28 cellular contexts compared by ENCODE assay signal in the genomic region with DNA sequence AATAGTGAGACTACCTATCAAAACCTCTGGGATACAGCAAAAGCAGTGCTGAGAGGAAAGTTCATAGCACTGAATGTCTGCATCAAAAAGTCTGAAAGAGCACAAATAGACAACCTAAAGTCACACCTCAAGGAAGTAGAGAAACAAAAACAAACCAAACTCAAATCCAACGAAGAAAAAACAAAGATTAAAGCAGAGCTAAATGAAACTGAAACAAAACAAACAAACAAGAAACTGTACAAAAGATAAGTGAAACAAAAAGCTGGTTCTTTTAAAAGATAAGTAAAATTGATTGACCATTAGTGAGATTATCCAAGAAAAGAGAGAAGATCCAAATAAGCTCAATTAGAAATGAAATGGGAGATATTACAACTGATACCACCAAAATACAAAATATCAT.
"Had no signal": no experiment of that assay in that cellular context is flagged by ENCODE, and none has a peak within 500 bp of the region (broad histone marks: within the 10 kb centered on the region; RNA-seq: fewer than 3 reads in every experiment).

No MANE protein-coding gene starts in this region.

- H3K36me3 Mint-ChIP-seq: activated naive CD8-positive, alpha-beta T cell had no signal

- H3K27ac Mint-ChIP-seq: activated CD4-positive, alpha-beta memory T cell treated with anti-CD3 and anti-CD28 coated beads, Interleukin-2, amount 10 ng/mL, durations not matched to agents 7 days and 5 days; activated CD4-positive, alpha-beta T cell treated with anti-CD3 and anti-CD28 coated beads, Interleukin-2, amount 10 ng/mL, durations not matched to agents 7 days and 5 days; activated naive CD8-positive, alpha-beta T cell; activated T-cell treated with anti-CD3 and anti-CD28 coated beads, Interleukin-2, amount 50 U/mL, for 24 hours; activated T-cell treated with anti-CD3 and anti-CD28 coated beads, Interleukin-2, amount 50 U/mL, for 72 hours; dendritic cell treated with granulocyte-macrophage colony-stimulating factor and Interleukin-4, amounts not matched to agents 40 ng/mL and 50 ng/mL, for 4 days; endodermal cell; WTC11 had no signal

- H3K36me3 ChIP-seq: brain microvascular endothelial cell, heart left ventricle had no signal

- H3K27ac ChIP-seq: brain microvascular endothelial cell, coronary artery, dorsolateral prefrontal cortex, heart left ventricle, VCaP had no signal

- H3K4me3 Mint-ChIP-seq: activated CD4-positive, alpha-beta memory T cell treated with anti-CD3 and anti-CD28 coated beads, Interleukin-2, amount 10 ng/mL, durations not matched to agents 7 days and 5 days; activated CD4-positive, alpha-beta T cell treated with anti-CD3 and anti-CD28 coated beads, Interleukin-2, amount 10 ng/mL, durations not matched to agents 7 days and 5 days; activated naive CD8-positive, alpha-beta T cell; activated T-cell treated with anti-CD3 and anti-CD28 coated beads, Interleukin-2, amount 50 U/mL, for 24 hours; activated T-cell treated with anti-CD3 and anti-CD28 coated beads, Interleukin-2, amount 50 U/mL, for 72 hours; central memory CD8-positive, alpha-beta T cell; dendritic cell treated with granulocyte-macrophage colony-stimulating factor and Interleukin-4, amounts not matched to agents 40 ng/mL and 50 ng/mL, for 4 days; endodermal cell; WTC11 had no signal

- DNase-seq: activated CD4-positive, alpha-beta memory T cell treated with anti-CD3 and anti-CD28 coated beads, Interleukin-2, amount 10 ng/mL, durations not matched to agents 7 days and 5 days; activated CD4-positive, alpha-beta T cell treated with anti-CD3 and anti-CD28 coated beads for 1 hour; activated CD4-positive, alpha-beta T cell treated with anti-CD3 and anti-CD28 coated beads for 4 hours; activated CD4-positive, alpha-beta T cell treated with anti-CD3 and anti-CD28 coated beads, Interleukin-2, amount 10 ng/mL, durations not matched to agents 7 days and 5 days; activated CD4-positive, alpha-beta T cell treated with anti-CD3 and anti-CD28 coated beads, Interleukin-2, amount 50 U/mL, for 4 hours; activated CD8-positive, alpha-beta memory T cell treated with anti-CD3 and anti-CD28 coated beads, Interleukin-2, amount 50 U/mL, for 48 hours; activated gamma-delta T cell; activated naive CD4-positive, alpha-beta T cell; activated naive CD4-positive, alpha-beta T cell treated with anti-CD3 and anti-CD28 coated beads, Interleukin-2, amount 50 U/mL, for 16 hours; activated T-cell treated with anti-CD3 and anti-CD28 coated beads for 4 hours; activated T-cell treated with anti-CD3 and anti-CD28 coated beads, Interleukin-2, amount 50 U/mL, for 24 hours; activated T-cell treated with anti-CD3 and anti-CD28 coated beads, Interleukin-2, amount 50 U/mL, for 72 hours; amniotic stem cell; anterior cingulate cortex; brain microvascular endothelial cell; dorsolateral prefrontal cortex; effector memory CD4-positive, alpha-beta T cell; endodermal cell; foreskin fibroblast; heart left ventricle; T-helper 2 cell had no signal

- H3K4me1 Mint-ChIP-seq: activated CD4-positive, alpha-beta memory T cell treated with anti-CD3 and anti-CD28 coated beads, Interleukin-2, amount 10 ng/mL, durations not matched to agents 7 days and 5 days; activated CD4-positive, alpha-beta T cell treated with anti-CD3 and anti-CD28 coated beads, Interleukin-2, amount 10 ng/mL, durations not matched to agents 7 days and 5 days; central memory CD8-positive, alpha-beta T cell had no signal

- H3K4me1 ChIP-seq: heart left ventricle had no signal

- ATAC-seq: activated T-cell treated with anti-CD3 and anti-CD28 coated beads, Interleukin-2, amount 50 U/mL, for 72 hours; esophagus mucosa; heart left ventricle; WTC11 had no signal

- H3K9me3 Mint-ChIP-seq: activated CD4-positive, alpha-beta T cell treated with anti-CD3 and anti-CD28 coated beads, Interleukin-2, amount 10 ng/mL, durations not matched to agents 7 days and 5 days had no signal

- H3K27me3 Mint-ChIP-seq: activated CD4-positive, alpha-beta memory T cell treated with anti-CD3 and anti-CD28 coated beads, Interleukin-2, amount 10 ng/mL, durations not matched to agents 7 days and 5 days; activated CD4-positive, alpha-beta T cell treated with anti-CD3 and anti-CD28 coated beads, Interleukin-2, amount 10 ng/mL, durations not matched to agents 7 days and 5 days; activated naive CD8-positive, alpha-beta T cell; activated T-cell treated with anti-CD3 and anti-CD28 coated beads, Interleukin-2, amount 50 U/mL, for 24 hours; central memory CD8-positive, alpha-beta T cell; dendritic cell treated with granulocyte-macrophage colony-stimulating factor and Interleukin-4, amounts not matched to agents 40 ng/mL and 50 ng/mL, for 4 days had no signal

- H3K4me3 ChIP-seq: coronary artery, dorsolateral prefrontal cortex, heart left ventricle had no signal

- H3K27me3 ChIP-seq: brain microvascular endothelial cell, dorsolateral prefrontal cortex, heart left ventricle had no signal
